Comparison of ENCODE assay signal across 17 cellular contexts in the genomic region with DNA sequence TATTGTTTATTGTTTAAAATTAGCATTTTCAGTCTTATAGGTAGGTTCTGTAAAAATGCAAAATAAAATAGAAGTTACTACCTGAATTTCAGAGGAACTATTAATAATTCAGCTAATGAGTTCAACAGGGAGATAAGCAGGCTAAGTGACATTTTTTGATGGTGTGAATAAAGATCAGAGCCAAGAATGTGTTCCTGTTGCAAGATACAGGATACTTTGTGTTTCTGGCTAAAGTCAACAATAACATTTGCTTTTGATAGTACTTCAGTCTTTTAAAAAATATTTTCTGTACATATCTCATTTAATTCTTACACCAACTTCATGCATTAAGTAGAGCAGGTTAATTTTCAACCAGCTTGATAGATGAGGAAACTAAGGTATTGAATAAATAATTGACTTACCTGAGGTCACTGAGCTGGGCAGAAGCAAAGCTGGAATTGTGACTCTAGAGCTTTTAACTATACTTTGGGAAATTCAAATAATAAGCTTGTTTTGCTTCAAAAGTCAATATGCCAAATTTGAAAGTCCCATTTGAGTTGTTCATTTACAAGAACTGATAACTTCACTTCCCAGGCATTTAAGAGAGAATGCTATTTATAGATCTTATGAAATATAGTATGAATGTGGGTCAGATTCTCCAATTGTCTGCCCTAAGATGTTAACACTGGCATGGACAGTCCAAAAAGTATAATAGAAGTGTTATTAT. TPM values are rescaled to one million over a fixed set of nuclear protein-coding genes. Genes with fewer than 3 reads are reported as not detected.
DNase-seq lines count a peak whose midpoint lies in the region; ATAC-seq, FAIRE-seq and TF ChIP-seq lines count a peak whose summit lies in the region.
"Had no signal": no experiment of that assay in that cellular context is flagged by ENCODE, and none has a peak within 500 bp of the region (broad histone marks: within the 10 kb centered on the region; RNA-seq: fewer than 3 reads in every experiment).

No MANE protein-coding gene starts in this region.

- ATAC-seq in A549 (no peak), HG02981 (IDR thresholded peaks at IDR 0.05; ENCODE audit: unreplicated experiment) (peak; percentile 13)
- ATAC-seq: stimulated activated memory B cell treated with anti-CD40 and anti-IgM and Interleukin-4, amounts not matched to agents 10 μg/mL and 1 μg/mL and 100 μg/mL, for 72 hours had no signal

- TF ChIP-seq CTCF in A549 (IDR thresholded peaks at IDR 0.05) (no peak), bronchial epithelial cell (IDR thresholded peaks at IDR 0.05; ENCODE audit: insufficient read depth, low read length, severe bottlenecking) (no peak)

- no peak overlapping the region for H3K23ac ChIP-seq in mesendoderm (ENCODE audit: low read length)

- H3K4me2 ChIP-seq in A549 (peak overlapping the region; percentile 35), mesendoderm (ENCODE audit: low read length) (no peak overlapping the region)

- no peak for TF ChIP-seq RAD21 in A549 (conservative IDR thresholded peaks at IDR 0.05 in 1 of 2, IDR thresholded peaks at IDR 0.05 in 1 of 2)

- no peak overlapping the region for H2BK15ac ChIP-seq in mesendoderm (replicated peaks; ENCODE audit: low read depth)

- H4K5ac ChIP-seq in mesendoderm (ENCODE audit: low read length): no peak overlapping the region

- H3K79me2 ChIP-seq in mesendoderm (ENCODE audit: control insufficient read depth, insufficient read depth, low read length): peaks cover 21% of the 10 kb centered on the region

- no peak overlapping the region for H3K18ac ChIP-seq in mesendoderm (ENCODE audit: low read length)

- POLR2A ChIA-PET in A549 (lab: Yijun Ruan, JAX): no interaction called here

- H2AK5ac ChIP-seq in mesendoderm (ENCODE audit: low read length): no peak overlapping the region

- CTCF ChIA-PET in A549 (lab: Yijun Ruan, JAX): no interaction called here

- peaks cover 2% of the 10 kb centered on the region for H3K79me1 ChIP-seq in mesendoderm (ENCODE audit: low read length)

- H3K27me3 ChIP-seq in bronchial epithelial cell (ENCODE audit: control insufficient read depth, insufficient read depth, low read length): no peaks in the 10 kb centered on the region
- H3K27me3 ChIP-seq in mesendoderm (ENCODE audit: insufficient read depth, low read length, poor library complexity): no peaks in the 10 kb centered on the region

- no peak overlapping the region for H2BK5ac ChIP-seq in mesendoderm (ENCODE audit: low read length)

- no peak overlapping the region for H3K9ac ChIP-seq in mesendoderm (ENCODE audit: low read length)

- no peak for TF ChIP-seq EP300 in A549 (IDR thresholded peaks at IDR 0.05)

- peaks cover 19% of the 10 kb centered on the region for H3K4me1 ChIP-seq in A549
- H3K4me1 ChIP-seq in mesendoderm (ENCODE audit: control insufficient read depth, low read depth, low read length): no peaks in the 10 kb centered on the region

- H3K4ac ChIP-seq in mesendoderm (ENCODE audit: low read depth, low read length): no peak overlapping the region

- H2BK120ac ChIP-seq in mesendoderm (ENCODE audit: low read depth, low read length): no peak overlapping the region

- no peak overlapping the region for H3K56ac ChIP-seq in mesendoderm (ENCODE audit: low read length)

- no peak for TF ChIP-seq POLR2A in A549 (IDR thresholded peaks at IDR 0.05; ENCODE audit: low read length)

- peak in 1 of 2 experiments; percentile 2 for DNase-seq in A549 (ENCODE audit: low read depth in 1 of 2, low spot score in 1 of 2)
- peak; percentile 57 for DNase-seq in bronchial epithelial cell (ENCODE audit: low read depth)
- peak; percentile 49 for DNase-seq in kidney tubule cell (ENCODE audit: low spot score)
- DNase-seq in activated CD4-positive, alpha-beta T cell treated with anti-CD3 and anti-CD28 coated beads for 48 hours: no peak
- DNase-seq in mesendoderm: no peak
- no peak for DNase-seq in 8988T
- no peak for DNase-seq in DMS53 (lab: John Stamatoyannopoulos, UW)
- DNase-seq: AML-193; DMS79 treated with DMSO at 0.1 percent for 48 hours; effector memory CD4-positive, alpha-beta T cell; head of caudate nucleus; NCI-H1417; NCI-H510A treated with DMSO at 0.1 percent for 48 hours; stimulated activated CD4-positive, alpha-beta T cell treated with anti-CD3 and anti-CD28 coated beads, Interleukin-4, amount 100 ng/mL, for 1 hour; WERI-Rb-1 had no signal

- H4K8ac ChIP-seq in mesendoderm (ENCODE audit: low read depth, low read length): no peak overlapping the region

- H3K36me3 ChIP-seq in bronchial epithelial cell (ENCODE audit: control insufficient read depth, insufficient read depth, low read length) (no peaks in the 10 kb centered on the region), mesendoderm (ENCODE audit: control insufficient read depth, insufficient read depth, low read length) (no peaks in the 10 kb centered on the region)
- H3K36me3 ChIP-seq: WERI-Rb-1 had no signal

- H3K9me3 ChIP-seq in A549: no peaks in the 10 kb centered on the region

- H3K27ac ChIP-seq in A549 (no peak overlapping the region), mesendoderm (ENCODE audit: low read depth, low read length) (no peak overlapping the region)
- H3K27ac ChIP-seq: WERI-Rb-1 had no signal

- FAIRE-seq in A549 (lab: Jason Lieb, UNC): no peak
- no peak for FAIRE-seq in bronchial epithelial cell (lab: Jason Lieb, UNC)

- H3K4me3 ChIP-seq in A549 (no peak overlapping the region), bronchial epithelial cell (ENCODE audit: low read depth, low read length) (no peak overlapping the region), mesendoderm (ENCODE audit: low read length) (no peak overlapping the region)

TF ChIP-seq in A549, 52 proteins besides CTCF, POLR2A, EP300 and RAD21:
- TF ChIP-seq SREBF2 (IDR thresholded peaks at IDR 0.05): no peak
- TF ChIP-seq CHD2 (IDR thresholded peaks at IDR 0.05; ENCODE audit: low read length, partially characterized antibody): no peak
- no peak for TF ChIP-seq FOSL2 (IDR thresholded peaks at IDR 0.05)
- 0 out of 2 replicates have a peak, but pooled peaks have one; percentile 14 for TF ChIP-seq FOSL2 (CRISPR knock-in tag; IDR thresholded peaks at IDR 0.05)

RNA-seq across cellular contexts. Expression of gene GORAB, which starts 6.0 kb away (rescaled TPM):
- 12.9 and 15.1 TPM in 2 replicates for polyA plus RNA-seq in A549 (2011; rRNA removed)
- 3.0 and 3.4 TPM in 2 replicates for polyA plus RNA-seq in A549 (2012; cell fraction: cytosol; rRNA removed)
- 3.3 and 3.9 TPM in 2 replicates for polyA plus RNA-seq in A549 (2012; cell fraction: nucleus; rRNA removed)
- 7.1 to 9.0 TPM (median 7.5 TPM) in 3 replicates for polyA plus RNA-seq in A549 (2017; fragmentation: RNase III; extraction: RNeasy Plus Mini Kit Qiagen cat#74134 plus additional on column Dnase treatment)
- 7.2 and 9.5 TPM in 2 replicates for polyA minus RNA-seq in A549 (2011; rRNA and poly(A)+ RNA removed)
- total RNA-seq in bronchial epithelial cell: 6.1 and 7.6 TPM in 2 replicates
- polyA plus RNA-seq in mesendoderm (2013, experiment 1 of 2): 7.8 TPM
- 7.5 TPM for polyA plus RNA-seq in mesendoderm (2013, experiment 2 of 2)

Comparison
In these comparisons a context has a peak if more than half of its experiments do, and no peak if none do; other contexts are left out.
1. DNase-seq: peak in bronchial epithelial cell (single experiment) and kidney tubule cell (single experiment); none in activated CD4-positive, alpha-beta T cell treated with anti-CD3 and anti-CD28 coated beads for 48 hours (single experiment), mesendoderm (single experiment), 8988T (single experiment) and DMS53 (single experiment).